ENCODE assay signal across 1 cellular context in genomic region chr19:11530432-11530831, GRCh38.
TF ChIP-seq lines count a peak whose summit lies in the region.

No MANE protein-coding gene starts in this region.

TF ChIP-seq in HepG2, 621 proteins besides CTCF, POLR2A, EP300 and RAD21 (continued from another document):
- TF ChIP-seq ZBED4 (CRISPR knock-in tag; IDR thresholded peaks at IDR 0.05; ENCODE audit: borderline replicate concordance) (no peak), ZNF607 (CRISPR knock-in tag; IDR thresholded peaks at IDR 0.05; ENCODE audit: borderline replicate concordance) (no peak), TBX2 (CRISPR knock-in tag; IDR thresholded peaks at IDR 0.05; ENCODE audit: borderline replicate concordance) (peak; percentile 23; the same call in 1 of the 2 replicates), PHF5A (CRISPR knock-in tag; IDR thresholded peaks at IDR 0.05; ENCODE audit: low read depth, unreplicated experiment) (no peak), RBM22 (optimal IDR thresholded peaks at IDR 0.05; ENCODE audit: low read length) (no peak), ZNF710 (CRISPR knock-in tag; IDR thresholded peaks at IDR 0.05; ENCODE audit: borderline replicate concordance) (no peak), PHF8 (CRISPR knock-in tag; IDR thresholded peaks at IDR 0.05) (peak; percentile 38; the same call in 1 of the 2 replicates)
